15 cellular contexts compared by ENCODE assay signal in the genomic region with DNA sequence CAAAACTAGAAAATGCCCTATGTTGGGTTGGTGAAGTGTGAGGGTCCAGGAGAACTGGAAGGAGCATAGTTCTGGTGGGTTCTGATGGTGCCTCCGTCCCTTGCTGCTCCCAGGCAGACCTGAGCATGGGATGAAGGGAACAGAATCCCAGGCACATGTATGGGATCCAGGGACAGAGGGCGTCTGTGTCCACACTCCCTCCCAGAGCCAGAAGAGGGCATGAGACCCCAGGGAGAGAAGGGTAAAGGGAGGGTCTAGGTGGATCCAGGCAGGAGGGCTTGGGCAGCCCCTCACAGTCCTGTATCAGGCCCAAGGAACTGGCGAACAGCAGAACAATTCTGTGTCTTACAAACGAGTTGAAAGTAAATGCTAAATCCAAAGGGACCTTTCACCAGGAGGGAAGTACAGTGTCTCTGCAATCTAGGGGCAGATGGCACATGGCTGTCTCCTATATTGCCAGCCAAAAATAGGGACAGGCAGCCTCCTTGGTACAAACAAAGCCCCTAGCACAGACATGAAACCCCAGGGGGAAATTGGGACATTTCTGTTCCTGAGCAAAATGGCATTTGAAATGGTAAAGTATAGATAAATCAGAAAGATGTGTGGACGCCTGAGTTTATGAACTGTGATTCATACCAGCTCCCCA.
DNase-seq lines count a peak whose midpoint lies in the region; ATAC-seq and TF ChIP-seq lines count a peak whose summit lies in the region.
"Had no signal": no experiment of that assay in that cellular context is flagged by ENCODE, and none has a peak within 500 bp of the region (broad histone marks: within the 10 kb centered on the region; RNA-seq: fewer than 3 reads in every experiment).

No MANE protein-coding gene starts in this region.

- H3K9me3 ChIP-seq in BLaER1 treated with 17β-estradiol and CSF1 and Interleukin-3, amounts not matched to agents 10 nM and 100 nM (replicated peaks in 1 of 11), result no peaks in the 10 kb centered on the region
- H3K9me3 ChIP-seq in OCI-LY3 (ENCODE audit: insufficient read depth, low read length), result no peaks in the 10 kb centered on the region
- H3K9me3 ChIP-seq: adrenal gland, heart right ventricle, prostate gland had no signal

- no peak overlapping the region for H2AFZ ChIP-seq in OCI-LY3 (ENCODE audit: low read depth, low read length)

- ATAC-seq in HG02884 (IDR thresholded peaks at IDR 0.05; ENCODE audit: unreplicated experiment), result no peak
- ATAC-seq: left colon, T-helper 17 cell had no signal

- H3K36me3 ChIP-seq in BLaER1 treated with 17β-estradiol and CSF1 and Interleukin-3, amounts not matched to agents 10 nM and 100 nM, result no peaks in the 10 kb centered on the region
- no peaks in the 10 kb centered on the region for H3K36me3 ChIP-seq in OCI-LY3 (replicated peaks; ENCODE audit: low read depth, low read length)
- H3K36me3 ChIP-seq: adrenal gland, heart right ventricle, prostate gland had no signal

- no peaks in the 10 kb centered on the region for H3K79me2 ChIP-seq in OCI-LY3 (ENCODE audit: low read length)

- no peak overlapping the region; a peak in 1 of 22 replicates for H3K9ac ChIP-seq in BLaER1 treated with 17β-estradiol and CSF1 and Interleukin-3, amounts not matched to agents 10 nM and 100 nM
- H3K9ac ChIP-seq in OCI-LY3 (ENCODE audit: low read length), result no peak overlapping the region

- no peak overlapping the region for H3K4me3 ChIP-seq in BLaER1 treated with 17β-estradiol and CSF1 and Interleukin-3, amounts not matched to agents 10 nM and 100 nM
- no peak overlapping the region for H3K4me3 ChIP-seq in OCI-LY3 (ENCODE audit: low read length)
- H3K4me3 ChIP-seq: adrenal gland, heart right ventricle, prostate gland had no signal

- H3K27me3 ChIP-seq in BLaER1 treated with 17β-estradiol and CSF1 and Interleukin-3, amounts not matched to agents 10 nM and 100 nM, result no peaks in the 10 kb centered on the region
- H3K27me3 ChIP-seq in OCI-LY3 (ENCODE audit: low read depth, low read length), result peaks cover 65% of the 10 kb centered on the region
- H3K27me3 ChIP-seq: adrenal gland had no signal

- peak; percentile 13 for DNase-seq in DMS 273 treated with DMSO at 0.1 percent for 48 hours (lab: John Stamatoyannopoulos, UW)
- peak; percentile 83 for DNase-seq in iPS-NIHi7 (ENCODE audit: extremely low spot score)
- DNase-seq in stimulated activated CD4-positive, alpha-beta T cell treated with anti-CD3 and anti-CD28 coated beads, Interleukin-4, amount 100 ng/mL, for 24 hours, result no peak
- DNase-seq in activated T-cell treated with anti-CD3 and anti-CD28 coated beads for 4 hours, result no peak
- DNase-seq: activated T-cell treated with anti-CD3 and anti-CD28 coated beads, Interleukin-2, amount 50 U/mL, for 48 hours; adrenal gland; GDM1; heart right ventricle; left colon; NCI-H2227 treated with DMSO at 0.1 percent for 48 hours; T-helper 17 cell had no signal

- H4K20me1 ChIP-seq in BLaER1 treated with 17β-estradiol and CSF1 and Interleukin-3, amounts not matched to agents 10 nM and 100 nM, result no peaks in the 10 kb centered on the region
- no peaks in the 10 kb centered on the region for H4K20me1 ChIP-seq in OCI-LY3 (ENCODE audit: insufficient read depth, low read length)

- H3K27ac ChIP-seq in BLaER1 treated with 17β-estradiol and CSF1 and Interleukin-3, amounts not matched to agents 10 nM and 100 nM, result peak overlapping the region in 1 of 11 experiments; percentile 22; a peak in 1 of 22 replicates
- H3K27ac ChIP-seq in OCI-LY3 (ENCODE audit: low read length), result no peak overlapping the region
- H3K27ac ChIP-seq: adrenal gland, heart right ventricle, prostate gland had no signal

- H3K4me2 ChIP-seq in BLaER1 treated with 17β-estradiol and CSF1 and Interleukin-3, amounts not matched to agents 10 nM and 100 nM, result peak overlapping the region in 8 of 11 experiments; percentile 2 to 87 (median 43); a peak in 16 of 22 replicates
- H3K4me2 ChIP-seq in OCI-LY3 (ENCODE audit: low read length), result no peak overlapping the region

- TF ChIP-seq CTCF in OCI-LY3 (IDR thresholded peaks at IDR 0.05; ENCODE audit: low read depth, low read length), result 0 out of 2 replicates have a peak, but pooled peaks have one; percentile 4

- H3K4me1 ChIP-seq in BLaER1 treated with 17β-estradiol and CSF1 and Interleukin-3, amounts not matched to agents 10 nM and 100 nM, result peaks cover 19 to 58% (median 50%) of the 10 kb centered on the region in 10 experiments
- no peaks in the 10 kb centered on the region for H3K4me1 ChIP-seq in OCI-LY3 (ENCODE audit: low read length)
- H3K4me1 ChIP-seq: adrenal gland, heart right ventricle, prostate gland had no signal

Comparison
In these comparisons a context has a peak if more than half of its experiments do, and no peak if none do; other contexts are left out.
1. DNase-seq: peak in DMS 273 treated with DMSO at 0.1 percent for 48 hours (single experiment) and iPS-NIHi7 (single experiment); none in stimulated activated CD4-positive, alpha-beta T cell treated with anti-CD3 and anti-CD28 coated beads, Interleukin-4, amount 100 ng/mL, for 24 hours (single experiment) and activated T-cell treated with anti-CD3 and anti-CD28 coated beads for 4 hours (single experiment).